In the genomic region with DNA sequence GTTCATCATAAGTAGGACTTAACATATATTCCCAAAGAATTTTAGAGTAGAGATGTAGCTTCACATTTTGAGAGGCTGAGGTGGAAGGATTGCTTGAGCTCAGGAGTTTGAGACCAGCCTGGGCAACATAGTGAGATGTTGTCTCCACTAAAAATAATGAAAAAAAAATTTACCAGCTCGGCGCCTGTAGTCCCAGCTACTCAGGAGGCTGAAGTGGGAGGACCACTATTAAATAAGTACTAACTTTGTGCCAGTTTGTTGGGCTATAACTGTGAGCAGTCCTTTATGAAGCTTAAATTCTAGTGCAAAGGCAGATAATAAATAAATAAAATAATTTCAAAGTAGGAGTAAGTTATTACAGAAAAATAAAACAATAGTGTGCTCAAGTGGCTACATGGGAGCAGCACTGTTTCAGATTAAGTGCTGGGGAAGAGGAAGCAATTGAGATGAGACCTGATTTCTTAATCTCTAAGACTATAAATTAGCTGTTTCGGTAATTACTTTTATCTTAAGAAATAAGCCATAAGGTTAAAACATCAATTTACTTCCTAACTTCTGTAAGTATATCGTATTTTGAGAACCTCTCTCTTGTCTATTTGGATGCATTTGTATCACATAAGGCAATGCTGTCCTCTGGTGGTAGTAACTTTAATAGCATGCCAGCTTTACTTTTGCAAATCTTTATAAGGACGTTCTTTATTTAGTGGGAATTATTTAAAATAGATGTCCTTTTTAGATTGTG, we compare ENCODE assay signal across 8 cellular contexts.
A peak's percentile ranks its signal among the peaks of the same experiment; 100 is the strongest.
DNase-seq lines count a peak whose midpoint lies in the region; ATAC-seq and TF ChIP-seq lines count a peak whose summit lies in the region.

No MANE protein-coding gene starts in this region.

- no peak overlapping the region for H2BK15ac ChIP-seq in IMR-90 (ENCODE audit: low read depth, low read length)

- H3K18ac ChIP-seq in IMR-90 (ENCODE audit: low read depth, low read length), result no peak overlapping the region

- no peak overlapping the region for H3K27ac Mint-ChIP-seq in activated CD4-positive, alpha-beta T cell treated with anti-CD3 and anti-CD28 coated beads for 36 hours
- H3K27ac Mint-ChIP-seq in activated CD4-positive, alpha-beta memory T cell treated with anti-CD3 and anti-CD28 coated beads for 36 hours, result no peak overlapping the region

- no peak overlapping the region for H3K23ac ChIP-seq in IMR-90 (ENCODE audit: low read depth, low read length)

- peak; percentile 93 for TF ChIP-seq RAD21 in IMR-90 (IDR thresholded peaks at IDR 0.05; ENCODE audit: low read length)

- DNase-seq in activated CD4-positive, alpha-beta T cell treated with anti-CD3 and anti-CD28 coated beads for 36 hours, result peak; percentile 14
- DNase-seq in activated CD4-positive, alpha-beta T cell treated with anti-CD3 and anti-CD28 coated beads, Interleukin-2, amount 50 U/mL, for 4 hours, result no peak
- DNase-seq in IMR-90 (peak; percentile 80), SHP77 treated with DMSO at 0.1 percent for 48 hours (lab: John Stamatoyannopoulos, UW) (peak; percentile 16), dorsolateral prefrontal cortex (peak in 1 of 10 donors; percentile 13), lung microvascular endothelial cell (ENCODE audit: low read depth in 2 of 2) (peak; percentile 77 to 85)
- no peak for DNase-seq in activated CD4-positive, alpha-beta memory T cell treated with anti-CD3 and anti-CD28 coated beads for 36 hours

- no peaks in the 10 kb centered on the region; a peak in 1 of 4 replicates for H3K79me1 ChIP-seq in IMR-90 (ENCODE audit: low read depth in 1 of 2, low read length in 2 of 2)

- H3K4ac ChIP-seq in IMR-90 (ENCODE audit: low read depth, low read length), result no peak overlapping the region

- intact Hi-C loops in activated CD4-positive, alpha-beta T cell treated with anti-CD3 and anti-CD28 coated beads for 36 hours (cut with DNase I, micrococcal nuclease), result loop anchor here (1.0 to 5.0 kb wide), 8 partner anchors 94 to 714 kb away; a partner anchor contains a TSS
- intact Hi-C loops in IMR-90 (cut with micrococcal nuclease) (loop anchor here (1.0 to 5.0 kb wide), 5 partner anchors 98 to 1110 kb away; a partner anchor contains a TSS), dorsolateral prefrontal cortex (cut with DNase I) (loop anchor here in 1 of 2 donors (5.0 to 10.0 kb wide), 2 partner anchors 189 to 1106 kb away; a partner anchor contains a TSS)
- intact Hi-C loops in activated CD4-positive, alpha-beta memory T cell treated with anti-CD3 and anti-CD28 coated beads for 36 hours (cut with micrococcal nuclease), result loop anchor here (1.0 to 10.0 kb wide), 6 partner anchors 64 to 516 kb away; a partner anchor contains a TSS

- no peak overlapping the region for H3K4me3 Mint-ChIP-seq in activated CD4-positive, alpha-beta T cell treated with anti-CD3 and anti-CD28 coated beads for 36 hours
- no peak overlapping the region for H3K4me3 Mint-ChIP-seq in activated CD4-positive, alpha-beta memory T cell treated with anti-CD3 and anti-CD28 coated beads for 36 hours

- no peak overlapping the region for H3K27ac ChIP-seq in IMR-90 (ENCODE audit: insufficient read depth, low read length)
- peak overlapping the region in 1 of 59 donors; percentile 16 for H3K27ac ChIP-seq in dorsolateral prefrontal cortex

- in situ Hi-C loops in IMR-90 (cut with MboI; ENCODE audit: low sequenced_read_pairs), result loop anchor here (25.0 kb wide), 1 partner anchor 1099 kb away; no protein-coding TSS in a partner anchor

- H2AK5ac ChIP-seq in IMR-90 (ENCODE audit: low read depth, low read length), result no peak overlapping the region

- no peaks in the 10 kb centered on the region for H3K27me3 Mint-ChIP-seq in activated CD4-positive, alpha-beta T cell treated with anti-CD3 and anti-CD28 coated beads for 36 hours
- H3K27me3 Mint-ChIP-seq in activated CD4-positive, alpha-beta memory T cell treated with anti-CD3 and anti-CD28 coated beads for 36 hours, result no peaks in the 10 kb centered on the region

- CTCF ChIA-PET in activated CD4-positive, alpha-beta T cell treated with anti-CD3 and anti-CD28 coated beads for 36 hours (lab: Charles Lee), result interaction anchor here (0.6 to 2.1 kb wide), 24 partner anchors 8 to 303 kb away, joined by 3 to 15 read pairs (median 4); a partner anchor contains a TSS
- CTCF ChIA-PET in IMR-90 (lab: Yijun Ruan, JAX), result interaction anchor here (0.6 to 2.3 kb wide), 10 partner anchors 11 to 1822 kb away, joined by 3 to 13 read pairs (median 4); a partner anchor contains a TSS
- CTCF ChIA-PET in activated CD4-positive, alpha-beta memory T cell treated with anti-CD3 and anti-CD28 coated beads for 36 hours (lab: Charles Lee), result interaction anchor here (0.7 to 3.7 kb wide), 25 partner anchors 8 to 576 kb away, joined by 3 to 33 read pairs (median 4); a partner anchor contains a TSS

- no peak overlapping the region for H2AFZ ChIP-seq in IMR-90 (replicated peaks; ENCODE audit: low read length, poor library complexity)

- no peak overlapping the region for H3K4me3 ChIP-seq in IMR-90 (ENCODE audit: insufficient read depth, low read depth, low read length)
- H3K4me3 ChIP-seq in dorsolateral prefrontal cortex, result no peak overlapping the region

- ATAC-seq in activated CD4-positive, alpha-beta T cell treated with anti-CD3 and anti-CD28 coated beads for 36 hours, result peak; percentile 39
- ATAC-seq in GM21390 (IDR thresholded peaks at IDR 0.05; ENCODE audit: unreplicated experiment), result peak; percentile 71
- peak; percentile 81 for ATAC-seq in IMR-90 (ENCODE audit: low read depth)

- dilution Hi-C loops in IMR-90 (cut with HindIII; ENCODE audit: low sequenced_read_pairs, unreplicated experiment), result no loop called here

- TF ChIP-seq POLR2A in IMR-90 (IDR thresholded peaks at IDR 0.05; ENCODE audit: low read depth, low read length), result no peak

- no peaks in the 10 kb centered on the region for H3K9me3 Mint-ChIP-seq in activated CD4-positive, alpha-beta T cell treated with anti-CD3 and anti-CD28 coated beads for 36 hours (ENCODE audit: low read depth)
- H3K9me3 Mint-ChIP-seq in activated CD4-positive, alpha-beta memory T cell treated with anti-CD3 and anti-CD28 coated beads for 36 hours, result no peaks in the 10 kb centered on the region

- H4K91ac ChIP-seq in IMR-90 (ENCODE audit: insufficient read depth, low read depth, low read length), result no peak overlapping the region

- H4K20me1 ChIP-seq in IMR-90 (ENCODE audit: insufficient read depth, low read length), result no peaks in the 10 kb centered on the region

- peaks cover 11% of the 10 kb centered on the region for H3K4me1 Mint-ChIP-seq in activated CD4-positive, alpha-beta T cell treated with anti-CD3 and anti-CD28 coated beads for 36 hours
- H3K4me1 Mint-ChIP-seq in activated CD4-positive, alpha-beta memory T cell treated with anti-CD3 and anti-CD28 coated beads for 36 hours (ENCODE audit: low read depth), result peaks cover 10% of the 10 kb centered on the region

- H2BK5ac ChIP-seq in IMR-90 (ENCODE audit: low read depth, low read length, poor library complexity, severe bottlenecking), result no peak overlapping the region

- no peak overlapping the region for H3K4me2 ChIP-seq in IMR-90 (ENCODE audit: low read depth, low read length)

- H2BK20ac ChIP-seq in IMR-90 (ENCODE audit: low read depth, low read length), result no peak overlapping the region

- no peaks in the 10 kb centered on the region for H3K4me1 ChIP-seq in IMR-90 (ENCODE audit: control insufficient read depth, insufficient read depth, low read length)

- no peak overlapping the region for H4K5ac ChIP-seq in IMR-90 (ENCODE audit: low read depth, low read length)

- H3K9ac ChIP-seq in IMR-90 (ENCODE audit: low read depth, low read length), result no peak overlapping the region

- H2BK120ac ChIP-seq in IMR-90 (ENCODE audit: low read depth, low read length), result no peak overlapping the region

- H3K36me3 ChIP-seq in IMR-90 (ENCODE audit: control insufficient read depth, insufficient read depth, low read length), result peaks cover 6% of the 10 kb centered on the region; the same call in 1 of the 2 replicates

- no peaks in the 10 kb centered on the region for H3K9me3 ChIP-seq in IMR-90 (ENCODE audit: control insufficient read depth, insufficient read depth, low read length)

- no CpG with 5 or more reads among the region's 5 CpGs for WGBS in IMR-90 (ENCODE audit: extremely low coverage in 2 of 2, insufficient read length in 1 of 2), 2 experiments

- TF ChIP-seq CTCF in IMR-90 (conservative IDR thresholded peaks at IDR 0.05; ENCODE audit: low read depth, low read length), result peak; percentile 98
- TF ChIP-seq CTCF in dorsolateral prefrontal cortex (IDR thresholded peaks at IDR 0.05 in 54 of 56, conservative IDR thresholded peaks at IDR 0.05 in 2 of 56; ENCODE audit: low read depth in 1 of 56, partially characterized antibody in 56 of 56), result peak; percentile 85 to 99 (median 95)

- no TSS peak for BruUV-seq in IMR-90 (replicated peaks; lab: Mats Ljungman, UMichigan)

- no peaks in the 10 kb centered on the region for H3K9me1 ChIP-seq in IMR-90 (ENCODE audit: insufficient read depth, low read length)

- no peak overlapping the region for H3K14ac ChIP-seq in IMR-90 (replicated peaks; ENCODE audit: low read depth, low read length)

- H2AK9ac ChIP-seq in IMR-90 (replicated peaks; ENCODE audit: low read depth, low read length, poor library complexity), result no peak overlapping the region

- POLR2A ChIA-PET in activated CD4-positive, alpha-beta T cell treated with anti-CD3 and anti-CD28 coated beads for 36 hours (lab: Charles Lee), result interaction anchor here (0.7 kb wide), 1 partner anchor 326 kb away, joined by 3 read pairs; no protein-coding TSS in a partner anchor
- POLR2A ChIA-PET in IMR-90 (lab: Charles Lee; ENCODE audit: unreplicated experiment), result no interaction called here
- POLR2A ChIA-PET in activated CD4-positive, alpha-beta memory T cell treated with anti-CD3 and anti-CD28 coated beads for 36 hours (lab: Charles Lee), result interaction anchor here (0.8 kb wide), 1 partner anchor 188 kb away, joined by 3 read pairs; a partner anchor contains a TSS

- peaks cover 5% of the 10 kb centered on the region for H3K36me3 Mint-ChIP-seq in activated CD4-positive, alpha-beta T cell treated with anti-CD3 and anti-CD28 coated beads for 36 hours (ENCODE audit: low read depth)
- peaks cover 13% of the 10 kb centered on the region for H3K36me3 Mint-ChIP-seq in activated CD4-positive, alpha-beta memory T cell treated with anti-CD3 and anti-CD28 coated beads for 36 hours

- no peaks in the 10 kb centered on the region for H3K27me3 ChIP-seq in IMR-90 (ENCODE audit: control insufficient read depth, insufficient read depth, low read length)
- H3K27me3 ChIP-seq in dorsolateral prefrontal cortex, result no peaks in the 10 kb centered on the region

- H4K8ac ChIP-seq in IMR-90 (ENCODE audit: low read depth in 2 of 2, low read length in 2 of 2), result no peak overlapping the region

- H3K56ac ChIP-seq in IMR-90 (ENCODE audit: extremely low read depth, insufficient read depth, low read length), result no peak overlapping the region

TF ChIP-seq in IMR-90, 13 proteins besides CTCF, POLR2A, EP300 and RAD21 (continues in another document):
- peak; percentile 81 for TF ChIP-seq SMC3 (IDR thresholded peaks at IDR 0.05; ENCODE audit: low read depth, low read length)

Comparison
In these comparisons a context has a peak if more than half of its experiments do, and no peak if none do; other contexts are left out.
1. DNase-seq: peak in activated CD4-positive, alpha-beta T cell treated with anti-CD3 and anti-CD28 coated beads for 36 hours (single experiment), IMR-90 (single experiment), SHP77 treated with DMSO at 0.1 percent for 48 hours (single experiment) and lung microvascular endothelial cell (2 of 2); none in activated CD4-positive, alpha-beta T cell treated with anti-CD3 and anti-CD28 coated beads, Interleukin-2, amount 50 U/mL, for 4 hours (0 of 2) and activated CD4-positive, alpha-beta memory T cell treated with anti-CD3 and anti-CD28 coated beads for 36 hours (single experiment).
2. Peak in every context shown above with its lines, with median percentiles within 50 percentile points of each other: ATAC-seq.